ENCODE assay signal across 1 cellular context in the genomic region with DNA sequence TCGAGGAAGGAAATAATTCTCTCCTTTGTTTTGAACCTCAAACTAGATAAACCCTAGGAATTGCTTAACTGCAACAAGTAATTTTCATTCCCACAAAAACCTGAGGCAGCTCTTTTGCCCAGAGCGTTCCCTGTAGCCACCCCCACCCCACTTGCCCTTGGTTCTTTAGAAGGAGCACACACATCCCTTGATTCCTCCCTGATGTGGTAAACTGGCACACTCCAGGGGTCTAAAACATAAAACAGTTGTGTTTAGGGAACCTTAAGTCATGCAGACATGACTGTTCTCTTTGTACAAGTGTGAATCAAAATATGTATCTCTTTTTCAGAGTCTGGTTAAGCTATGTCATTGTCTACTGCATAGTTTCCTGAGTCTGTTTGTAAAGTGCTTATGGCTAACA.
TF ChIP-seq lines count a peak whose summit lies in the region.

No MANE protein-coding gene starts in this region.

TF ChIP-seq in IMR-90, 13 proteins besides CTCF, POLR2A, EP300 and RAD21:
- TF ChIP-seq, protein P1, sequence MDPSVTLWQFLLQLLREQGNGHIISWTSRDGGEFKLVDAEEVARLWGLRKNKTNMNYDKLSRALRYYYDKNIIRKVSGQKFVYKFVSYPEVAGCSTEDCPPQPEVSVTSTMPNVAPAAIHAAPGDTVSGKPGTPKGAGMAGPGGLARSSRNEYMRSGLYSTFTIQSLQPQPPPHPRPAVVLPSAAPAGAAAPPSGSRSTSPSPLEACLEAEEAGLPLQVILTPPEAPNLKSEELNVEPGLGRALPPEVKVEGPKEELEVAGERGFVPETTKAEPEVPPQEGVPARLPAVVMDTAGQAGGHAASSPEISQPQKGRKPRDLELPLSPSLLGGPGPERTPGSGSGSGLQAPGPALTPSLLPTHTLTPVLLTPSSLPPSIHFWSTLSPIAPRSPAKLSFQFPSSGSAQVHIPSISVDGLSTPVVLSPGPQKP (IDR thresholded peaks at IDR 0.05; ENCODE audit: borderline replicate concordance, low read depth, low read length), result no peak
- TF ChIP-seq CEBPB (IDR thresholded peaks at IDR 0.05; ENCODE audit: low read depth, low read length) (no peak), NFE2L2 (IDR thresholded peaks at IDR 0.05; ENCODE audit: low read depth, low read length) (no peak), SMC3 (IDR thresholded peaks at IDR 0.05; ENCODE audit: low read depth, low read length) (no peak), MAZ (IDR thresholded peaks at IDR 0.05; ENCODE audit: borderline replicate concordance, low read depth, low read length) (no peak), CHD1 (IDR thresholded peaks at IDR 0.05; ENCODE audit: low read depth, low read length) (no peak)
- TF ChIP-seq, protein P2, sequence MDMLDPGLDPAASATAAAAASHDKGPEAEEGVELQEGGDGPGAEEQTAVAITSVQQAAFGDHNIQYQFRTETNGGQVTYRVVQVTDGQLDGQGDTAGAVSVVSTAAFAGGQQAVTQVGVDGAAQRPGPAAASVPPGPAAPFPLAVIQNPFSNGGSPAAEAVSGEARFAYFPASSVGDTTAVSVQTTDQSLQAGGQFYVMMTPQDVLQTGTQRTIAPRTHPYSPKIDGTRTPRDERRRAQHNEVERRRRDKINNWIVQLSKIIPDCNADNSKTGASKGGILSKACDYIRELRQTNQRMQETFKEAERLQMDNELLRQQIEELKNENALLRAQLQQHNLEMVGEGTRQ (IDR thresholded peaks at IDR 0.05; ENCODE audit: low read depth, low read length), result no peak
